8 cellular contexts compared by ENCODE assay signal in the genomic region with DNA sequence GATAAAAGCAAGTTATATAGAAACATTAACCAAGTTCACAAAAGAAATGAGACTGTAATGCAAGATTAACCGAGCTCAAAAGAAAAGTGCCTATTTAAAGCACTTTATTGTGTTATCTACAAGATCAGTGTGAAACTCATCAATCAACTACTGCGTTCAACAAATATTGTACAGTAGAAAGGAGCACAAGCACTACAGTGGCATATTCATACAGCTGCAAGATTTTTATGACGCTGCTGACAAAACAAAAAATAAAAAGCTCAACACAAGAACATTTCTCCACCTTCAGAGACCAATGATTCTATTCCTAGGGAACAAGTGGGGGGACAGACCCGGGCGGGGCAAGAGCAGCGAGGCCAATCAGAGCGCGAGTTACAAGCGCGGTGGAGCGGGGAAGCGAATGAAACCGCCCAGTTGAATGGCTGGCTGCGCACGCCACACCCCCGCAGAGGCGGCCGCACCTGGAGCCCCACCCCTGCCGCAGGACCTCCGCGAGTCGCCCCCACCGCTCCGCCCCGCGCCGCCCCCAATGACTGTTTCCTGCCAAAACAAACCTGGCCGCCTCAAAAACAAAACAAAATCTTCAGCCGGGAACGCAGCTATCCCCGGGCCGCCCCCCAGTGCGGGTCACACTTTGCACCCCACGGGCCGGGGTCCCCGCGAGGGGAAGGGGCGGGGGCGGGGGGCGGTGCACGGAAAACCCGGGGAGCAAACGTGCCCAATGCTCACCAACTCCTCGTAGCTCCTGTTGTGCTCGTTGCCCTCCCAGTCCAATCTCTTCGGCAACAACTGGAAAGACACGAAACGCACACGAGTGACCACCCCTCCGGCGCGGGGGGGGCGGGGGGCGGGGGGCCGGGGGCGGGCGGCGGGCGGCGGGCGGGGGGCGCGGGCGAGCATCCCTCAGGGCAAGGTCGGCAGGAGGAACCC. TPM values are rescaled to one million over a fixed set of nuclear protein-coding genes. Genes with fewer than 3 reads are reported as not detected.
DNase-seq lines count a peak whose midpoint lies in the region; ATAC-seq and TF ChIP-seq lines count a peak whose summit lies in the region.

No MANE protein-coding gene starts in this region.

- H3K36me3 ChIP-seq in HAP-1 (replicated peaks) = peaks cover 11% of the 10 kb centered on the region
- peaks cover 28% of the 10 kb centered on the region for H3K36me3 ChIP-seq in RWPE2 (ENCODE audit: low read depth)

- H3K9me3 ChIP-seq in HAP-1 (no peaks in the 10 kb centered on the region), RWPE2 (ENCODE audit: severe bottlenecking) (no peaks in the 10 kb centered on the region)

- H3K4me1 Mint-ChIP-seq in natural killer cell = peaks cover 39 to 49% of the 10 kb centered on the region in 2 donors
- peaks cover 21 to 56% of the 10 kb centered on the region in 2 donors for H3K4me1 Mint-ChIP-seq in stimulated activated naive B cell treated with anti-CD40 and anti-IgM and Interleukin-4, amounts not matched to agents 10 μg/mL and 1 μg/mL and 100 μg/mL, for 72 hours

- H3K27ac Mint-ChIP-seq in natural killer cell = peak overlapping the region; percentile 92 to 97
- H3K27ac Mint-ChIP-seq in stimulated activated naive B cell treated with anti-CD40 and anti-IgM and Interleukin-4, amounts not matched to agents 10 μg/mL and 1 μg/mL and 100 μg/mL, for 72 hours = peak overlapping the region; percentile 85

- no peaks in the 10 kb centered on the region for H3K9me3 Mint-ChIP-seq in natural killer cell
- no peaks in the 10 kb centered on the region for H3K9me3 Mint-ChIP-seq in stimulated activated naive B cell treated with anti-CD40 and anti-IgM and Interleukin-4, amounts not matched to agents 10 μg/mL and 1 μg/mL and 100 μg/mL, for 72 hours

- peaks cover 12% of the 10 kb centered on the region for H3K4me1 ChIP-seq in HAP-1
- peaks cover 16% of the 10 kb centered on the region for H3K4me1 ChIP-seq in RWPE2 (ENCODE audit: insufficient read depth, poor library complexity, severe bottlenecking)

- in situ Hi-C loops in HAP-1 (cut with MboI; ENCODE audit: low sequenced_read_pairs) = no loop called here

- H3K4me3 ChIP-seq in HAP-1 = peak overlapping the region; percentile 65
- H3K4me3 ChIP-seq in RWPE2 (ENCODE audit: severe bottlenecking) = peak overlapping the region; percentile 77
- H3K4me3 ChIP-seq in fibroblast of pulmonary artery (replicated peaks; ENCODE audit: low read depth, low read length) = peak overlapping the region; percentile 74

- H3K27me3 ChIP-seq in HAP-1 (ENCODE audit: low read depth) = no peaks in the 10 kb centered on the region
- no peaks in the 10 kb centered on the region for H3K27me3 ChIP-seq in RWPE2 (ENCODE audit: insufficient read depth, poor library complexity, severe bottlenecking)

- peak overlapping the region; percentile 92 for H3K4me3 Mint-ChIP-seq in natural killer cell
- peak overlapping the region; percentile 91 to 99 for H3K4me3 Mint-ChIP-seq in stimulated activated naive B cell treated with anti-CD40 and anti-IgM and Interleukin-4, amounts not matched to agents 10 μg/mL and 1 μg/mL and 100 μg/mL, for 72 hours

- peak; percentile 82 for ATAC-seq in RWPE2 (ENCODE audit: low read depth)
- ATAC-seq in natural killer cell = peak; percentile 87 to 94 (median 87)
- ATAC-seq in stimulated activated naive B cell treated with anti-CD40 and anti-IgM and Interleukin-4, amounts not matched to agents 10 μg/mL and 1 μg/mL and 100 μg/mL, for 72 hours (replicated peaks) = peak; percentile 75 to 83

- DNase-seq in ELF-1 (ENCODE audit: low read depth, low spot score) = peak; percentile 95
- peak; percentile 79 to 94 for DNase-seq in HAP-1 (ENCODE audit: low spot score in 2 of 2)
- peak; percentile 81 for DNase-seq in M059J (ENCODE audit: low read depth)
- DNase-seq in RWPE2 (ENCODE audit: low spot score) = peak; percentile 87
- DNase-seq in activated effector memory CD4-positive, alpha-beta T cell treated with Interleukin-2 at 50 U/mL for 16 hours = peak; percentile 92
- peak; percentile 93 for DNase-seq in fibroblast of pulmonary artery (ENCODE audit: low read depth)
- DNase-seq in natural killer cell = peak; percentile 98
- peak; percentile 87 for DNase-seq in stimulated activated naive B cell treated with anti-CD40 and anti-IgM and Interleukin-4, amounts not matched to agents 10 μg/mL and 1 μg/mL and 100 μg/mL, for 72 hours

- H3K27ac ChIP-seq in RWPE2 (ENCODE audit: poor library complexity, severe bottlenecking) = peak overlapping the region; percentile 88

- TF ChIP-seq CTCF in RWPE2 (IDR thresholded peaks at IDR 0.05; ENCODE audit: poor library complexity, severe bottlenecking) = no peak
- TF ChIP-seq CTCF in fibroblast of pulmonary artery (IDR thresholded peaks at IDR 0.05; ENCODE audit: low read length, missing control alignments) = no peak
- no peak for TF ChIP-seq CTCF in natural killer cell (IDR thresholded peaks at IDR 0.05)

- H3K36me3 Mint-ChIP-seq in natural killer cell = peaks cover 6% of the 10 kb centered on the region
- H3K36me3 Mint-ChIP-seq in stimulated activated naive B cell treated with anti-CD40 and anti-IgM and Interleukin-4, amounts not matched to agents 10 μg/mL and 1 μg/mL and 100 μg/mL, for 72 hours = peaks cover 14 to 28% of the 10 kb centered on the region in 2 donors

- no peaks in the 10 kb centered on the region for H3K27me3 Mint-ChIP-seq in natural killer cell (ENCODE audit: low read depth in 2 of 2)
- no peaks in the 10 kb centered on the region for H3K27me3 Mint-ChIP-seq in stimulated activated naive B cell treated with anti-CD40 and anti-IgM and Interleukin-4, amounts not matched to agents 10 μg/mL and 1 μg/mL and 100 μg/mL, for 72 hours

- intact Hi-C loops in natural killer cell (cut with micrococcal nuclease) = loop anchor here (1.0 to 2.0 kb wide), 3 partner anchors 36 to 133 kb away; a partner anchor contains a TSS

RNA-seq across cellular contexts. Expression of a gene that starts 1.1 kb away (rescaled TPM):
- total RNA-seq in M059J (2014; rRNA removed; shearing (Covaris generic)) = 27.8 and 39.5 TPM in 2 replicates
- total RNA-seq in natural killer cell = 10 to 100 TPM; 92.0 to 93.8 (median 93.3) TPM

RNA-seq across cellular contexts. Expression of a gene that starts 36.5 kb away (rescaled TPM):
- total RNA-seq in M059J (2014; rRNA removed; shearing (Covaris generic)) = 501 and 579 TPM in 2 replicates
- 100 to 1,000 TPM; 187 to 228 (median 219) TPM for total RNA-seq in natural killer cell

Comparison
In these comparisons a context has a peak if more than half of its experiments do, and no peak if none do; other contexts are left out.
1. Peak in every context shown above with its lines: DNase-seq, ATAC-seq, H3K4me3 ChIP-seq and H3K27ac ChIP-seq.